Comparison of ENCODE assay signal across 23 cellular contexts in the genomic region with DNA sequence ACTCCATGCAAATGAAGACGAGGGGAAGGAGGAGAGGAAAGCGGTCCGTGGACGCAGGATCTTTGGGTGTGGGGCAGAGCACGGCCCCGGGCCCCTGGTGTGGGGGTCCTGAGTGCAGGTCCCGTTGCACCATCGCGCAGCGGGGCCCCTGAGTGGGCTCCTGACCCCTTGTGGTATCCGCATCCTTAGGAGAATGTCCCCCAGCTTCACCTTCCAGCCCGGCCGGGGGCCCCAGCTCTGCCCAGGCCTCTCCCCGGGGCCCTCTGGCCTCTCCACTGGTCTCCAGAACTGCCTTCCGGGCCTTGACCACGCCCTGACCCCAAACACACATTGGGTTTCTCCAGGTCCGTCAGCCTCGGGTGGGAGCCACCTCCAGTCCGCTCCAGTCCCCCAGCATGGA.
DNase-seq lines count a peak whose midpoint lies in the region; ATAC-seq lines count a peak whose summit lies in the region.
"Had no signal": no experiment of that assay in that cellular context is flagged by ENCODE, and none has a peak within 500 bp of the region (broad histone marks: within the 10 kb centered on the region; RNA-seq: fewer than 3 reads in every experiment).

No MANE protein-coding gene starts in this region.

- H3K4me3 Mint-ChIP-seq in activated CD8-positive, alpha-beta memory T cell treated with anti-CD3 and anti-CD28 coated beads, Interleukin-2, amount 10 ng/mL, durations not matched to agents 7 days and 5 days = no peak overlapping the region
- no peak overlapping the region for H3K4me3 Mint-ChIP-seq in activated CD4-positive, alpha-beta memory T cell treated with anti-CD3 and anti-CD28 coated beads, Interleukin-2, amount 10 ng/mL, durations not matched to agents 7 days and 5 days
- H3K4me3 Mint-ChIP-seq: CD14-positive monocyte; CD4-positive, alpha-beta memory T cell; CD4-positive, CD25-positive, alpha-beta regulatory T cell; CD8-positive, alpha-beta memory T cell had no signal

- no peaks in the 10 kb centered on the region for H3K4me1 Mint-ChIP-seq in activated CD8-positive, alpha-beta memory T cell treated with anti-CD3 and anti-CD28 coated beads, Interleukin-2, amount 10 ng/mL, durations not matched to agents 7 days and 5 days
- H3K4me1 Mint-ChIP-seq in activated CD4-positive, alpha-beta memory T cell treated with anti-CD3 and anti-CD28 coated beads, Interleukin-2, amount 10 ng/mL, durations not matched to agents 7 days and 5 days = no peaks in the 10 kb centered on the region
- H3K4me1 Mint-ChIP-seq: CD8-positive, alpha-beta memory T cell had no signal

- CTCF ChIA-PET in activated CD8-positive, alpha-beta memory T cell treated with anti-CD3 and anti-CD28 coated beads, Interleukin-2, amount 10 ng/mL, durations not matched to agents 7 days and 5 days (lab: Charles Lee) = no interaction called here
- CTCF ChIA-PET in activated CD4-positive, alpha-beta memory T cell treated with anti-CD3 and anti-CD28 coated beads, Interleukin-2, amount 10 ng/mL, durations not matched to agents 7 days and 5 days (lab: Charles Lee) = no interaction called here

- intact Hi-C loops in sciatic nerve (cut with DNase I) = no loop called here

- H3K27me3 Mint-ChIP-seq in activated CD8-positive, alpha-beta memory T cell treated with anti-CD3 and anti-CD28 coated beads, Interleukin-2, amount 10 ng/mL, durations not matched to agents 7 days and 5 days = no peaks in the 10 kb centered on the region
- H3K27me3 Mint-ChIP-seq in activated CD4-positive, alpha-beta memory T cell treated with anti-CD3 and anti-CD28 coated beads, Interleukin-2, amount 10 ng/mL, durations not matched to agents 7 days and 5 days = no peaks in the 10 kb centered on the region
- H3K27me3 Mint-ChIP-seq: CD4-positive, CD25-positive, alpha-beta regulatory T cell; CD8-positive, alpha-beta memory T cell had no signal

- peaks cover 2% of the 10 kb centered on the region for H3K36me3 Mint-ChIP-seq in activated CD8-positive, alpha-beta memory T cell treated with anti-CD3 and anti-CD28 coated beads, Interleukin-2, amount 10 ng/mL, durations not matched to agents 7 days and 5 days
- no peaks in the 10 kb centered on the region for H3K36me3 Mint-ChIP-seq in activated CD4-positive, alpha-beta memory T cell treated with anti-CD3 and anti-CD28 coated beads, Interleukin-2, amount 10 ng/mL, durations not matched to agents 7 days and 5 days (ENCODE audit: low read depth)
- H3K36me3 Mint-ChIP-seq: CD14-positive monocyte; CD4-positive, alpha-beta memory T cell; CD4-positive, CD25-positive, alpha-beta regulatory T cell; CD8-positive, alpha-beta memory T cell had no signal

- DNase-seq in activated CD8-positive, alpha-beta memory T cell treated with anti-CD3 and anti-CD28 coated beads for 24 hours = peak; percentile 33
- no peak for DNase-seq in activated CD8-positive, alpha-beta memory T cell treated with anti-CD3 and anti-CD28 coated beads, Interleukin-2, amount 10 ng/mL, durations not matched to agents 7 days and 5 days
- DNase-seq in mucosa of gallbladder (ENCODE audit: low spot score) = peak; percentile 4
- DNase-seq in sciatic nerve (ENCODE audit: low spot score) = peak; percentile 50
- no peak for DNase-seq in iPS-NIHi7 (ENCODE audit: extremely low spot score)
- DNase-seq in activated CD4-positive, alpha-beta memory T cell treated with anti-CD3 and anti-CD28 coated beads, Interleukin-2, amount 10 ng/mL, durations not matched to agents 7 days and 5 days = no peak
- DNase-seq: BE2C; C1 segment of cervical spinal cord; CD4-positive, alpha-beta memory T cell; CD4-positive, CD25-positive, alpha-beta regulatory T cell; CD8-positive, alpha-beta memory T cell; COR-L47; DMS 273 treated with DMSO at 0.1 percent for 48 hours; DMS153; DMS53; DMS79; DND-41; EL; GDM1 had no signal

- peaks cover 19% of the 10 kb centered on the region for H3K9me3 Mint-ChIP-seq in activated CD8-positive, alpha-beta memory T cell treated with anti-CD3 and anti-CD28 coated beads, Interleukin-2, amount 10 ng/mL, durations not matched to agents 7 days and 5 days (ENCODE audit: low read depth)
- H3K9me3 Mint-ChIP-seq in activated CD4-positive, alpha-beta memory T cell treated with anti-CD3 and anti-CD28 coated beads, Interleukin-2, amount 10 ng/mL, durations not matched to agents 7 days and 5 days = peaks cover 28% of the 10 kb centered on the region

- no peak for ATAC-seq in activated CD8-positive, alpha-beta memory T cell treated with anti-CD3 and anti-CD28 coated beads, Interleukin-2, amount 10 ng/mL, durations not matched to agents 7 days and 5 days
- ATAC-seq in sciatic nerve (no peak), HG02840 (IDR thresholded peaks at IDR 0.05; ENCODE audit: low FRiP score, unreplicated experiment) (no peak)
- ATAC-seq: A549, GM12878 had no signal

- H3K27ac Mint-ChIP-seq in activated CD8-positive, alpha-beta memory T cell treated with anti-CD3 and anti-CD28 coated beads, Interleukin-2, amount 10 ng/mL, durations not matched to agents 7 days and 5 days = no peak overlapping the region
- no peak overlapping the region for H3K27ac Mint-ChIP-seq in activated CD4-positive, alpha-beta memory T cell treated with anti-CD3 and anti-CD28 coated beads, Interleukin-2, amount 10 ng/mL, durations not matched to agents 7 days and 5 days
- H3K27ac Mint-ChIP-seq: CD14-positive monocyte; CD4-positive, CD25-positive, alpha-beta regulatory T cell; CD8-positive, alpha-beta memory T cell had no signal

- POLR2A ChIA-PET in activated CD4-positive, alpha-beta memory T cell treated with anti-CD3 and anti-CD28 coated beads, Interleukin-2, amount 10 ng/mL, durations not matched to agents 7 days and 5 days (lab: Charles Lee) = no interaction called here

Comparison
In these comparisons a context has a peak if more than half of its experiments do, and no peak if none do; other contexts are left out.
1. DNase-seq: peak in activated CD8-positive, alpha-beta memory T cell treated with anti-CD3 and anti-CD28 coated beads for 24 hours (single experiment), mucosa of gallbladder (single experiment) and sciatic nerve (single experiment); none in activated CD8-positive, alpha-beta memory T cell treated with anti-CD3 and anti-CD28 coated beads, Interleukin-2, amount 10 ng/mL, durations not matched to agents 7 days and 5 days (single experiment), iPS-NIHi7 (single experiment) and activated CD4-positive, alpha-beta memory T cell treated with anti-CD3 and anti-CD28 coated beads, Interleukin-2, amount 10 ng/mL, durations not matched to agents 7 days and 5 days (single experiment).